Comparison of ENCODE assay signal across 20 cellular contexts in genomic region chr22:47551438-47551788, GRCh38.
"Had no signal": no experiment of that assay in that cellular context is flagged by ENCODE, and none has a peak within 500 bp of the region (broad histone marks: within the 10 kb centered on the region; RNA-seq: fewer than 3 reads in every experiment).

No MANE protein-coding gene starts in this region.

- H3K27ac Mint-ChIP-seq: effector memory CD8-positive, alpha-beta T cell; mesothelial cell of epicardium; naive thymus-derived CD4-positive, alpha-beta T cell; nephron; neural progenitor cell; stimulated activated naive B cell treated with anti-CD40 and anti-IgM and Interleukin-4, amounts not matched to agents 10 μg/mL and 1 μg/mL and 100 μg/mL, for 72 hours; stimulated activated naive CD8-positive, alpha-beta T cell treated with anti-CD3 and anti-CD28 coated beads, Interleukin-15, Interleukin-2, amounts not matched to agents 100 ng/mL and 50 ng/mL, for 24 hours had no signal

- ATAC-seq: effector memory CD8-positive, alpha-beta T cell; left lung; mucosa of descending colon; naive thymus-derived CD4-positive, alpha-beta T cell; right lobe of liver; stimulated activated naive B cell treated with anti-CD40 and anti-IgM and Interleukin-4, amounts not matched to agents 10 μg/mL and 1 μg/mL and 100 μg/mL, for 72 hours had no signal

- H3K27me3 Mint-ChIP-seq: stimulated activated naive CD8-positive, alpha-beta T cell treated with anti-CD3 and anti-CD28 coated beads, Interleukin-15, Interleukin-2, amounts not matched to agents 100 ng/mL and 50 ng/mL, for 24 hours had no signal

- H3K4me3 Mint-ChIP-seq: effector memory CD8-positive, alpha-beta T cell; mesothelial cell of epicardium; naive thymus-derived CD4-positive, alpha-beta T cell; nephron; neural progenitor cell; stimulated activated naive B cell treated with anti-CD40 and anti-IgM and Interleukin-4, amounts not matched to agents 10 μg/mL and 1 μg/mL and 100 μg/mL, for 72 hours; stimulated activated naive CD8-positive, alpha-beta T cell treated with anti-CD3 and anti-CD28 coated beads, Interleukin-15, Interleukin-2, amounts not matched to agents 100 ng/mL and 50 ng/mL, for 24 hours had no signal

- H3K36me3 Mint-ChIP-seq: naive thymus-derived CD4-positive, alpha-beta T cell; neural progenitor cell; stimulated activated naive B cell treated with anti-CD40 and anti-IgM and Interleukin-4, amounts not matched to agents 10 μg/mL and 1 μg/mL and 100 μg/mL, for 72 hours had no signal

- H3K4me1 Mint-ChIP-seq: mesothelial cell of epicardium; stimulated activated naive B cell treated with anti-CD40 and anti-IgM and Interleukin-4, amounts not matched to agents 10 μg/mL and 1 μg/mL and 100 μg/mL, for 72 hours had no signal

- H3K9me3 Mint-ChIP-seq: effector memory CD8-positive, alpha-beta T cell; stimulated activated naive CD8-positive, alpha-beta T cell treated with anti-CD3 and anti-CD28 coated beads, Interleukin-15, Interleukin-2, amounts not matched to agents 100 ng/mL and 50 ng/mL, for 24 hours had no signal

- DNase-seq: colonic mucosa; dermis blood vessel endothelial cell; effector memory CD8-positive, alpha-beta T cell; kidney; left lung; mesenchymal stem cell; mucosa of descending colon; naive thymus-derived CD4-positive, alpha-beta T cell; ovary; retina; small intestine; stimulated activated CD4-positive, alpha-beta T cell treated with anti-CD3 and anti-CD28 coated beads, Interleukin-15, amount 100 ng/mL, for 24 hours; stimulated activated CD4-positive, alpha-beta T cell treated with anti-CD3 and anti-CD28 coated beads, Interleukin-2, amount 100 ng/mL, for 48 hours; stimulated activated naive B cell treated with anti-CD40 and anti-IgM and Interleukin-4, amounts not matched to agents 10 μg/mL and 1 μg/mL and 100 μg/mL, for 72 hours; transverse colon had no signal
